In the genomic region with DNA sequence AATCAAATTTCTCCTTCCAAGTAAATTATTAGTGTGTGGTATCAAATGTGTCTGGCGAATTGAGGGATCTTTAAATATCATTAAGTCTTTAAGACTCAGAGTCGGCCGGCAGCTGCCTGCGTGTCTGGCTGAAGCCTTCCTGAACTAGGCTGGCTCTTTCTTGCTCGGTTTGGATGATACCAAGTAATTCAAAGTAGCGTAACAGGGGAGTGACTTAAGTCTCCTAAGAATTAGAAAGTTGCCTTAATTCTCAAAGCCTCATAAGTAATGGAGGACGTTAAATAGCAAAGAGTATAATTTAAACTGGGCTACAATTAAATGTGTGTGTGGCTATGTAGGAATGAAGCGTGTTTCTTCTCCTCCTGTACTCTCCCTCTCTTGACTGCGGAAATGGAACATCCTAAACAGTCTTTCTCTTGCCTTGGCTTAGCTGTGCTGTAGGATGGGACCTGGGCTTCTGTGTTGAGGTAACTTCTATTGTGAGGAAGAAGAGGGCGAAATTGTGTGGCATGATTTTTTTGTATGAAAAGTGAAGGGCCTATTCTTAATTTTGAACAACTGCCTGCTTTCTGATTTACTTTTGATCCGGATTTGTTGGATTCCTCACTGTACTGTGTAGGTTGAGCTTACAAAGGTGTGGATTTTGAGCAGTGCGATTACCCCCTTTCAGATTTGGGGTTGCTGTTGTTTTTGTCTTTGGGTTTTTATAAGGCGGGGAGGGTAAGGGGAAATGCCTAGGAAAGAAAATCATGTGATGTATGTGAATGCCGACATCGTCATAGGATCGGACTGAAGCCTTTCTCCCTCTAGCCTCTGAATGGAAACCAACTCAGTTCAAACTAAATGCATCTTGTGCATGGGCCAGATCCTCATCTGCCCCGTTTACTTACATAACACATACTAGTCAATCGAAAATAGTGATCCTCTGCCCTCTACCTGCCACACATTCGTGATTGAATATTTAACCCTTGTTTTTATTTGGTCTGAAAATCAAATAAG, we compare ENCODE assay signal across 8 cellular contexts. TPM values are rescaled to one million over a fixed set of nuclear protein-coding genes. Genes with fewer than 3 reads are reported as not detected.
DNase-seq lines count a peak whose midpoint lies in the region; ATAC-seq and TF ChIP-seq lines count a peak whose summit lies in the region.

No MANE protein-coding gene starts in this region.

- H3K27me3 ChIP-seq in mucosa of stomach (ENCODE audit: control insufficient read depth, insufficient read depth, low read length) (no peaks in the 10 kb centered on the region), stomach (no peaks in the 10 kb centered on the region)

- peak; percentile 51 for DNase-seq in CD14-positive monocyte (ENCODE audit: low spot score)
- DNase-seq in NCI-H526 treated with DMSO at 0.1 percent for 48 hours (lab: John Stamatoyannopoulos, UW): peak; percentile 89
- DNase-seq in activated CD8-positive, alpha-beta T cell treated with anti-CD3 and anti-CD28 coated beads, Interleukin-2, amount 10 ng/mL, durations not matched to agents 7 days and 5 days: peak; percentile 69
- DNase-seq in epithelial cell of esophagus (ENCODE audit: low read depth): peak; percentile 81
- DNase-seq in stomach: peak; percentile 54

- CTCF ChIA-PET in activated CD8-positive, alpha-beta T cell treated with anti-CD3 and anti-CD28 coated beads, Interleukin-2, amount 10 ng/mL, durations not matched to agents 7 days and 5 days (lab: Charles Lee): interaction anchor here (0.8 to 2.0 kb wide), 13 partner anchors 11 to 1547 kb away, joined by 3 to 19 read pairs (median 3); a partner anchor contains a TSS

- no peaks in the 10 kb centered on the region for H3K27me3 Mint-ChIP-seq in CD14-positive monocyte (ENCODE audit: low read depth in 3 of 3)
- H3K27me3 Mint-ChIP-seq in activated CD8-positive, alpha-beta T cell treated with anti-CD3 and anti-CD28 coated beads, Interleukin-2, amount 10 ng/mL, durations not matched to agents 7 days and 5 days (ENCODE audit: low read depth): no peaks in the 10 kb centered on the region

- intact Hi-C loops in CD14-positive monocyte (cut with micrococcal nuclease): no loop called here
- intact Hi-C loops in stomach (cut with DNase I; ENCODE audit: low total_unique reads): no loop called here

- H3K4me3 Mint-ChIP-seq in CD14-positive monocyte: no peak overlapping the region
- no peak overlapping the region for H3K4me3 Mint-ChIP-seq in activated CD8-positive, alpha-beta T cell treated with anti-CD3 and anti-CD28 coated beads, Interleukin-2, amount 10 ng/mL, durations not matched to agents 7 days and 5 days

- H3K9ac ChIP-seq in mucosa of stomach (ENCODE audit: low read length): peak overlapping the region; percentile 64

- TF ChIP-seq POLR2A in GM19193 (IDR thresholded peaks at IDR 0.05; ENCODE audit: extremely low read depth, insufficient read depth, insufficient read length) (peak; percentile 76), stomach (IDR thresholded peaks at IDR 0.05) (no peak)

- H3K4me3 ChIP-seq in epithelial cell of esophagus (ENCODE audit: low read length) (peak overlapping the region; percentile 61), mucosa of stomach (ENCODE audit: low read length) (peak overlapping the region; percentile 14), stomach (peak overlapping the region; percentile 39 to 42 (median 41))

- peak; percentile 89 for ATAC-seq in HG03196 (IDR thresholded peaks at IDR 0.05; ENCODE audit: unreplicated experiment)
- ATAC-seq in activated CD8-positive, alpha-beta T cell treated with anti-CD3 and anti-CD28 coated beads, Interleukin-2, amount 10 ng/mL, durations not matched to agents 7 days and 5 days: peak; percentile 97

- 2 to 3% (median 2%) methylated on average over 19 of the region's 19 CpGs for WGBS in stomach, 5 donors

- peaks cover 17% of the 10 kb centered on the region for H3K4me1 Mint-ChIP-seq in CD14-positive monocyte
- H3K4me1 Mint-ChIP-seq in activated CD8-positive, alpha-beta T cell treated with anti-CD3 and anti-CD28 coated beads, Interleukin-2, amount 10 ng/mL, durations not matched to agents 7 days and 5 days (ENCODE audit: low read depth): peaks cover 6% of the 10 kb centered on the region

- TF ChIP-seq CTCF in CD14-positive monocyte (IDR thresholded peaks at IDR 0.05) (no peak), epithelial cell of esophagus (IDR thresholded peaks at IDR 0.05; ENCODE audit: insufficient read depth, low read depth, low read length, missing control alignments) (peak; percentile 22), stomach (IDR thresholded peaks at IDR 0.05) (no peak)

- H3K36me3 Mint-ChIP-seq in CD14-positive monocyte: peaks cover 19 to 28% of the 10 kb centered on the region in 2 donors
- peaks cover 5% of the 10 kb centered on the region for H3K36me3 Mint-ChIP-seq in activated CD8-positive, alpha-beta T cell treated with anti-CD3 and anti-CD28 coated beads, Interleukin-2, amount 10 ng/mL, durations not matched to agents 7 days and 5 days (ENCODE audit: low read depth)

- peak overlapping the region; percentile 50 to 88 (median 82) for H3K27ac ChIP-seq in stomach

- H3K4me1 ChIP-seq in mucosa of stomach (ENCODE audit: control insufficient read depth, insufficient read depth, low read length) (peaks cover 22% of the 10 kb centered on the region), stomach (peaks cover 30 to 83% (median 50%) of the 10 kb centered on the region in 4 donors)

- TF ChIP-seq EP300 in stomach (IDR thresholded peaks at IDR 0.05): no peak

- H3K9me3 ChIP-seq in mucosa of stomach (ENCODE audit: control insufficient read depth, low read length) (no peaks in the 10 kb centered on the region), stomach (no peaks in the 10 kb centered on the region)

- no peaks in the 10 kb centered on the region for H3K9me3 Mint-ChIP-seq in CD14-positive monocyte
- H3K9me3 Mint-ChIP-seq in activated CD8-positive, alpha-beta T cell treated with anti-CD3 and anti-CD28 coated beads, Interleukin-2, amount 10 ng/mL, durations not matched to agents 7 days and 5 days (ENCODE audit: insufficient read depth): no peaks in the 10 kb centered on the region

- POLR2A ChIA-PET in activated CD8-positive, alpha-beta T cell treated with anti-CD3 and anti-CD28 coated beads, Interleukin-2, amount 10 ng/mL, durations not matched to agents 7 days and 5 days (lab: Charles Lee): interaction anchor here (1.0 to 2.1 kb wide), 6 partner anchors 30 to 300 kb away, joined by 3 to 17 read pairs (median 3); a partner anchor contains a TSS

- no peaks in the 10 kb centered on the region for H3K36me3 ChIP-seq in mucosa of stomach (ENCODE audit: control insufficient read depth, insufficient read depth, low read length)
- H3K36me3 ChIP-seq in stomach: peaks cover 0 to 21% (median 9%) of the 10 kb centered on the region in 4 donors

- H3K27ac Mint-ChIP-seq in CD14-positive monocyte: no peak overlapping the region
- no peak overlapping the region for H3K27ac Mint-ChIP-seq in activated CD8-positive, alpha-beta T cell treated with anti-CD3 and anti-CD28 coated beads, Interleukin-2, amount 10 ng/mL, durations not matched to agents 7 days and 5 days

RNA-seq across cellular contexts. Expression of a gene that starts 29.9 kb away (rescaled TPM):
- polyA plus RNA-seq in CD14-positive monocyte: 10 to 100 TPM; 10.7 to 13.9 TPM
- total RNA-seq in activated CD8-positive, alpha-beta T cell treated with anti-CD3 and anti-CD28 coated beads, Interleukin-2, amount 10 ng/mL, durations not matched to agents 7 days and 5 days: 10 to 100 TPM; 10.5 to 12.3 TPM
- 100 to 1,000 TPM in 1 of 5 donors, 10 to 100 TPM in 3, 1 to 10 TPM in 1; 6.7 to 115 (median 61.0) TPM for total RNA-seq in stomach
- 10 to 100 TPM in 1 of 3 donors, 1 to 10 TPM in 2; 3.5 to 14.5 (median 8.3) TPM for polyA plus RNA-seq in stomach

Comparison
In these comparisons a context has a peak if more than half of its experiments do, and no peak if none do; other contexts are left out.
1. Peak in every context shown above with its lines: DNase-seq, ATAC-seq, H3K4me3 ChIP-seq and H3K27ac ChIP-seq.